Comparison of ENCODE assay signal across 28 cellular contexts in the genomic region with DNA sequence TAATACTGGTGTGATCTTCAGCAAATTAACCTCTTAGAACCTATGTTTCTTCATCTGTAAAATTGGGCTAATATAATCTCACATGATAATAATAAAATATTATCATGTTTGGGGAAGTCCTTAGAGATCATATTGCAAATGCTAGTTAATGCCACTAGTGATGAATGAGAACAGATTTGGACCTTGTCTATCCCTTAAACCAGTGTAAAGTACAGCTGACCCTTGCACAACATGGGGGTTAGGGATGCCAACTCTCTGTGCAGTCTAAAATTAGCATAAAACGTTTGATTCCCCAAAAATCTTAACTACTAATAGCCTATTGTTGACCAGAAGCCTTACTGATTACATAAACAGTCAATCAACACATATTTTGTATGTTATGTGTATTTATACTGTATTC.
"Had no signal": no experiment of that assay in that cellular context is flagged by ENCODE, and none has a peak within 500 bp of the region (broad histone marks: within the 10 kb centered on the region; RNA-seq: fewer than 3 reads in every experiment).

No MANE protein-coding gene starts in this region.

- H3K27me3 ChIP-seq: colonic mucosa, dorsolateral prefrontal cortex, esophagus muscularis mucosa, esophagus squamous epithelium, foreskin keratinocyte, gastrocnemius medialis, gastroesophageal sphincter, heart left ventricle, heart right ventricle had no signal

- DNase-seq: colonic mucosa; cortex of kidney; dermis blood vessel endothelial cell; dorsolateral prefrontal cortex; effector CD4-positive, alpha-beta T cell; effector CD8-positive, alpha-beta T cell; effector memory CD4-positive, alpha-beta T cell; effector memory CD8-positive, alpha-beta T cell; endodermal cell; erythroblast; esophagus squamous epithelium; foreskin fibroblast; foreskin keratinocyte; foreskin melanocyte; gastrocnemius medialis; glutamatergic neuron; head of caudate nucleus; heart left ventricle; heart right ventricle had no signal

- H3K36me3 ChIP-seq: colonic mucosa, gastrocnemius medialis, gastroesophageal sphincter, heart left ventricle, heart right ventricle had no signal

- H3K9me3 ChIP-seq: colonic mucosa, esophagus muscularis mucosa, esophagus squamous epithelium, gastrocnemius medialis, gastroesophageal sphincter, heart left ventricle had no signal

- H3K27ac ChIP-seq: colonic mucosa, coronary artery, dorsolateral prefrontal cortex, epithelial cell of prostate, esophagus muscularis mucosa, esophagus squamous epithelium, foreskin keratinocyte, gastrocnemius medialis, gastroesophageal sphincter, heart left ventricle, heart right ventricle had no signal

- ATAC-seq: effector memory CD8-positive, alpha-beta T cell; esophagus mucosa; foreskin keratinocyte; gastrocnemius medialis; gastroesophageal sphincter; heart left ventricle; heart right ventricle had no signal

- H3K4me3 ChIP-seq: colonic mucosa, coronary artery, dorsolateral prefrontal cortex, esophagus muscularis mucosa, esophagus squamous epithelium, gastrocnemius medialis, gastroesophageal sphincter, heart left ventricle, heart right ventricle had no signal

- FAIRE-seq: colon, endometrium, endothelial cell of umbilical vein, frontal cortex had no signal

- H3K4me1 ChIP-seq: colonic mucosa, esophagus muscularis mucosa, esophagus squamous epithelium, foreskin keratinocyte had no signal
